In the genomic region with DNA sequence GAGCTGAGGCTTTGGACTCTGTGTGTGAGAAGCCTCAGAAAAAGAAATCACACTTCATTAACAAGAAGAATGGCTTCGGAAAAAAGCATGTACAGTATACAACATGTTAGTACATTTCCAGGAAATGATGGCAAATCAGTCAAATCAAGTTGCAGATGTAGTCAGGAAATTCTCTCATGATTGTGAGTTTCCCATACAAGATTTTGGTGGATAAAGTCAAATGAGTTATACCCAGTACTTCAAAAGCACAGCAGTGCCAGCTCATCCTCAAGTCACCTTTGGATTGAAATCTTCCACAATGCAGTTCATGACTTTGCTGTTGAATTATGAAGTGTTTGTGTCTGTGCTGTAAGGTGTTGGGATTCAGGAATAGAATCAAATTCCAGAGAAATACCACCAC, we compare ENCODE assay signal across 1 cellular context.
TF ChIP-seq lines count a peak whose summit lies in the region.

No MANE protein-coding gene starts in this region.

TF ChIP-seq in WTC11, 78 proteins besides CTCF, POLR2A, EP300 and RAD21 (continued from another document):
- TF ChIP-seq ZNF396 (CRISPR knock-in tag; IDR thresholded peaks at IDR 0.05; ENCODE audit: borderline replicate concordance) (no peak), NFE2L1 (CRISPR knock-in tag; IDR thresholded peaks at IDR 0.05) (no peak)
- TF ChIP-seq, protein P1, sequence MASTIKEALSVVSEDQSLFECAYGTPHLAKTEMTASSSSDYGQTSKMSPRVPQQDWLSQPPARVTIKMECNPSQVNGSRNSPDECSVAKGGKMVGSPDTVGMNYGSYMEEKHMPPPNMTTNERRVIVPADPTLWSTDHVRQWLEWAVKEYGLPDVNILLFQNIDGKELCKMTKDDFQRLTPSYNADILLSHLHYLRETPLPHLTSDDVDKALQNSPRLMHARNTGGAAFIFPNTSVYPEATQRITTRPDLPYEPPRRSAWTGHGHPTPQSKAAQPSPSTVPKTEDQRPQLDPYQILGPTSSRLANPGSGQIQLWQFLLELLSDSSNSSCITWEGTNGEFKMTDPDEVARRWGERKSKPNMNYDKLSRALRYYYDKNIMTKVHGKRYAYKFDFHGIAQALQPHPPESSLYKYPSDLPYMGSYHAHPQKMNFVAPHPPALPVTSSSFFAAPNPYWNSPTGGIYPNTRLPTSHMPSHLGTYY (CRISPR knock-in tag; IDR thresholded peaks at IDR 0.05), result no peak
- TF ChIP-seq, protein P2, sequence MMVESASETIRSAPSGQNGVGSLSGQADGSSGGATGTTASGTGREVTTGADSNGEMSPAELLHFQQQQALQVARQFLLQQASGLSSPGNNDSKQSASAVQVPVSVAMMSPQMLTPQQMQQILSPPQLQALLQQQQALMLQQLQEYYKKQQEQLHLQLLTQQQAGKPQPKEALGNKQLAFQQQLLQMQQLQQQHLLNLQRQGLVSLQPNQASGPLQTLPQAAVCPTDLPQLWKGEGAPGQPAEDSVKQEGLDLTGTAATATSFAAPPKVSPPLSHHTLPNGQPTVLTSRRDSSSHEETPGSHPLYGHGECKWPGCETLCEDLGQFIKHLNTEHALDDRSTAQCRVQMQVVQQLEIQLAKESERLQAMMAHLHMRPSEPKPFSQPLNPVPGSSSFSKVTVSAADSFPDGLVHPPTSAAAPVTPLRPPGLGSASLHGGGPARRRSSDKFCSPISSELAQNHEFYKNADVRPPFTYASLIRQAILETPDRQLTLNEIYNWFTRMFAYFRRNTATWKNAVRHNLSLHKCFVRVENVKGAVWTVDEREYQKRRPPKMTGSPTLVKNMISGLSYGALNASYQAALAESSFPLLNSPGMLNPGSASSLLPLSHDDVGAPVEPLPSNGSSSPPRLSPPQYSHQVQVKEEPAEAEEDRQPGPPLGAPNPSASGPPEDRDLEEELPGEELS (CRISPR knock-in tag; IDR thresholded peaks at IDR 0.05), result no peak
